ENCODE assay signal across 9 cellular contexts in genomic region chr1:171668372-171668771, GRCh38. TPM values are rescaled to one million over a fixed set of nuclear protein-coding genes. Genes with fewer than 3 reads are reported as not detected.
"Had no signal": no experiment of that assay in that cellular context is flagged by ENCODE, and none has a peak within 500 bp of the region (broad histone marks: within the 10 kb centered on the region; RNA-seq: fewer than 3 reads in every experiment).

No MANE protein-coding gene starts in this region.

- H3K4me3 ChIP-seq: GM12878 had no signal

- ATAC-seq: GM12878 had no signal

- FAIRE-seq: G401.6, GM12878, GM12891, GM12892, GM18507, GM19239 had no signal

- DNase-seq: GDM1, GF-D8 had no signal

RNA-seq across cellular contexts. Expression of gene MYOC, which starts 15.9 kb away (rescaled TPM):
- total RNA-seq: GM12878 had no signal
- polyA plus RNA-seq: GM12878 had no signal

RNA-seq across cellular contexts. Expression of gene MYOCOS, which starts 46.3 kb away (rescaled TPM):
- total RNA-seq: G401 had no signal
